In the genomic region with DNA sequence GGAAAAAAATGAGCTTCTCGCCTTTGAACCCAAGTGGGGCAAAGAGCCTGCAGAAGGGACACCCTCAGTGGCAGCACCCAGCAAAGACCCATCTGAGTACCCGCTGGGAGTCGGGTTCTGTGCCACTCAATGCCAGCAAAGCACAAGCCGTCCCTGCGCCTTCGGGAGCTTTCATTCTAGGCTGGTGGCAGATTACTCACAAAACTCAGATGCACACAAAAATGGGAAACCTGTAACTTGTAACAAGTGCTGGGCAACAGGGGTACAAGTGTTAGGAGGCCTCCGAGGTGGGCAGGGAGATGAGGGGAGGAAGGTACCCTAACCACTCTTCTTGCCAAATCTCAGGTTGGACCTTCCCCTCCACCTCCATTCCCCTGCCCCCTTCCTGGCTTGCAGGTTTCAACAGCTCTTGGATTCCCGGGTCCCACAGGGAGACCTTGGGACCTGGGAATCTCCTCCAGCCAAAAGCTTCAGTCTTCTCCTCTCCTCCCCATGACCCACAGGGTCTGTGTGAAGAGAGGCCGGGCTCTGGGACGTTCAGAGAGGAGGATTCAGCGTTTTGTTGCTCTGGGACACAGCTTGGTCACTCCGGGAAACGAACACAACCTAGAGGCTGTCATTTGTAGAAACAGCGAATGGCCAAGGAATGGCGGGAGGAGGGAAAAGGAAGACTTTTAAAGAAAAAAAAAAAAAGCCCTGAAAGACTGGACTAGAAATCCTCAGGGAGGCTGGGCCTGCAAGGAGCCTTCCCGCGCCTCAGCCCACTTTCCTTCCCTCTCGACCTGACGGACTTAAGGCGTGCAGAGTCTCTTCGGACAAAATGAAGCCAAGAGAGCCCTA, we compare ENCODE assay signal across 1 cellular context.
TF ChIP-seq lines count a peak whose summit lies in the region.

No MANE protein-coding gene starts in this region.

TF ChIP-seq in HepG2, 621 proteins besides CTCF, POLR2A, EP300 and RAD21 (continued from another document and continues in another):
- TF ChIP-seq, protein P1, sequence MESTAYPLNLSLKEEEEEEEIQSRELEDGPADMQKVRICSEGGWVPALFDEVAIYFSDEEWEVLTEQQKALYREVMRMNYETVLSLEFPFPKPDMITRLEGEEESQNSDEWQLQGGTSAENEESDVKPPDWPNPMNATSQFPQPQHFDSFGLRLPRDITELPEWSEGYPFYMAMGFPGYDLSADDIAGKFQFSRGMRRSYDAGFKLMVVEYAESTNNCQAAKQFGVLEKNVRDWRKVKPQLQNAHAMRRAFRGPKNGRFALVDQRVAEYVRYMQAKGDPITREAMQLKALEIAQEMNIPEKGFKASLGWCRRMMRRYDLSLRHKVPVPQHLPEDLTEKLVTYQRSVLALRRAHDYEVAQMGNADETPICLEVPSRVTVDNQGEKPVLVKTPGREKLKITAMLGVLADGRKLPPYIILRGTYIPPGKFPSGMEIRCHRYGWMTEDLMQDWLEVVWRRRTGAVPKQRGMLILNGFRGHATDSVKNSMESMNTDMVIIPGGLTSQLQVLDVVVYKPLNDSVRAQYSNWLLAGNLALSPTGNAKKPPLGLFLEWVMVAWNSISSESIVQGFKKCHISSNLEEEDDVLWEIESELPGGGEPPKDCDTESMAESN (CRISPR knock-in tag; conservative IDR thresholded peaks at IDR 0.05) = 0 out of 2 replicates have a peak, but pooled peaks have one; percentile 13
- TF ChIP-seq ZNF230 (CRISPR knock-in tag; IDR thresholded peaks at IDR 0.05) (no peak), ZNF510 (CRISPR knock-in tag; IDR thresholded peaks at IDR 0.05; ENCODE audit: low read depth) (0 out of 2 replicates have a peak, but pooled peaks have one; percentile 42), EZH2 (conservative IDR thresholded peaks at IDR 0.05; ENCODE audit: low read depth, low read length) (no peak), ZNF431 (CRISPR knock-in tag; IDR thresholded peaks at IDR 0.05; ENCODE audit: borderline replicate concordance, low read depth) (no peak), ZNF788 (CRISPR knock-in tag; IDR thresholded peaks at IDR 0.05; ENCODE audit: borderline replicate concordance) (0 out of 2 replicates have a peak, but pooled peaks have one; percentile 18), ZNF12 (CRISPR knock-in tag; IDR thresholded peaks at IDR 0.05) (no peak), NFATC3 (CRISPR knock-in tag; IDR thresholded peaks at IDR 0.05) (peak; percentile 62; the same call in 1 of the 2 replicates), ZNF563 (CRISPR knock-in tag; IDR thresholded peaks at IDR 0.05) (no peak), ZFP37 (CRISPR knock-in tag; IDR thresholded peaks at IDR 0.05; ENCODE audit: borderline replicate concordance) (0 out of 2 replicates have a peak, but pooled peaks have one; percentile 4), ZNF44 (CRISPR knock-in tag; IDR thresholded peaks at IDR 0.05) (no peak), SIN3A (IDR thresholded peaks at IDR 0.05; ENCODE audit: borderline replicate concordance, low read depth, low read length) (0 out of 2 replicates have a peak, but pooled peaks have one; percentile 18), GZF1 (CRISPR knock-in tag; IDR thresholded peaks at IDR 0.05) (peak; percentile 75; the same call in 1 of the 2 replicates), ZBTB42 (CRISPR knock-in tag; IDR thresholded peaks at IDR 0.05) (no peak), AGO2 (optimal IDR thresholded peaks at IDR 0.05; ENCODE audit: low read depth, low read length) (no peak), FLYWCH1 (CRISPR knock-in tag; IDR thresholded peaks at IDR 0.05) (no peak), ZBTB8A (CRISPR knock-in tag; IDR thresholded peaks at IDR 0.05; ENCODE audit: borderline replicate concordance, low read depth) (no peak), IKZF4 (CRISPR knock-in tag; IDR thresholded peaks at IDR 0.05; ENCODE audit: borderline replicate concordance, low read depth, not compliant biosample characterization) (peak; percentile 20), ZNF138 (CRISPR knock-in tag; IDR thresholded peaks at IDR 0.05; ENCODE audit: low read depth) (no peak), ZNF589 (CRISPR knock-in tag; conservative IDR thresholded peaks at IDR 0.05) (peak; percentile 20; the same call in 1 of the 2 replicates), ZNF883 (CRISPR knock-in tag; IDR thresholded peaks at IDR 0.05; ENCODE audit: not compliant biosample characterization) (peak; percentile 40), PAF1 (CRISPR knock-in tag; IDR thresholded peaks at IDR 0.05) (no peak), PHF5A (CRISPR knock-in tag; IDR thresholded peaks at IDR 0.05; ENCODE audit: low read depth, unreplicated experiment) (no peak)
- TF ChIP-seq, protein P2, sequence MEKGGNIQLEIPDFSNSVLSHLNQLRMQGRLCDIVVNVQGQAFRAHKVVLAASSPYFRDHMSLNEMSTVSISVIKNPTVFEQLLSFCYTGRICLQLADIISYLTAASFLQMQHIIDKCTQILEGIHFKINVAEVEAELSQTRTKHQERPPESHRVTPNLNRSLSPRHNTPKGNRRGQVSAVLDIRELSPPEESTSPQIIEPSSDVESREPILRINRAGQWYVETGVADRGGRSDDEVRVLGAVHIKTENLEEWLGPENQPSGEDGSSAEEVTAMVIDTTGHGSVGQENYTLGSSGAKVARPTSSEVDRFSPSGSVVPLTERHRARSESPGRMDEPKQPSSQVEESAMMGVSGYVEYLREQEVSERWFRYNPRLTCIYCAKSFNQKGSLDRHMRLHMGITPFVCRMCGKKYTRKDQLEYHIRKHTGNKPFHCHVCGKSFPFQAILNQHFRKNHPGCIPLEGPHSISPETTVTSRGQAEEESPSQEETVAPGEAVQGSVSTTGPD (CRISPR knock-in tag; IDR thresholded peaks at IDR 0.05) = no peak
- TF ChIP-seq, protein P3, sequence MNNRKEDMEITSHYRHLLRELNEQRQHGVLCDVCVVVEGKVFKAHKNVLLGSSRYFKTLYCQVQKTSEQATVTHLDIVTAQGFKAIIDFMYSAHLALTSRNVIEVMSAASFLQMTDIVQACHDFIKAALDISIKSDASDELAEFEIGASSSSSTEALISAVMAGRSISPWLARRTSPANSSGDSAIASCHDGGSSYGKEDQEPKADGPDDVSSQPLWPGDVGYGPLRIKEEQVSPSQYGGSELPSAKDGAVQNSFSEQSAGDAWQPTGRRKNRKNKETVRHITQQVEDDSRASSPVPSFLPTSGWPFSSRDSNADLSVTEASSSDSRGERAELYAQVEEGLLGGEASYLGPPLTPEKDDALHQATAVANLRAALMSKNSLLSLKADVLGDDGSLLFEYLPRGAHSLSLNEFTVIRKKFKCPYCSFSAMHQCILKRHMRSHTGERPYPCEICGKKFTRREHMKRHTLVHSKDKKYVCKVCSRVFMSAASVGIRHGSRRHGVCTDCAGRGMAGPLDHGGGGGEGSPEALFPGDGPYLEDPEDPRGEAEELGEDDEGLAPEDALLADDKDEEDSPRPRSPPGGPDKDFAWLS (CRISPR knock-in tag; IDR thresholded peaks at IDR 0.05; ENCODE audit: borderline replicate concordance) = 0 out of 2 replicates have a peak, but pooled peaks have one; percentile 87
- TF ChIP-seq, protein P4, sequence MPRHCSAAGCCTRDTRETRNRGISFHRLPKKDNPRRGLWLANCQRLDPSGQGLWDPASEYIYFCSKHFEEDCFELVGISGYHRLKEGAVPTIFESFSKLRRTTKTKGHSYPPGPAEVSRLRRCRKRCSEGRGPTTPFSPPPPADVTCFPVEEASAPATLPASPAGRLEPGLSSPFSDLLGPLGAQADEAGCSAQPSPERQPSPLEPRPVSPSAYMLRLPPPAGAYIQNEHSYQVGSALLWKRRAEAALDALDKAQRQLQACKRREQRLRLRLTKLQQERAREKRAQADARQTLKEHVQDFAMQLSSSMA (CRISPR knock-in tag; IDR thresholded peaks at IDR 0.05) = no peak
- TF ChIP-seq, protein P5, sequence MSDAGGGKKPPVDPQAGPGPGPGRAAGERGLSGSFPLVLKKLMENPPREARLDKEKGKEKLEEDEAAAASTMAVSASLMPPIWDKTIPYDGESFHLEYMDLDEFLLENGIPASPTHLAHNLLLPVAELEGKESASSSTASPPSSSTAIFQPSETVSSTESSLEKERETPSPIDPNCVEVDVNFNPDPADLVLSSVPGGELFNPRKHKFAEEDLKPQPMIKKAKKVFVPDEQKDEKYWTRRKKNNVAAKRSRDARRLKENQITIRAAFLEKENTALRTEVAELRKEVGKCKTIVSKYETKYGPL (CRISPR knock-in tag; IDR thresholded peaks at IDR 0.05) = no peak
- TF ChIP-seq, protein P6, sequence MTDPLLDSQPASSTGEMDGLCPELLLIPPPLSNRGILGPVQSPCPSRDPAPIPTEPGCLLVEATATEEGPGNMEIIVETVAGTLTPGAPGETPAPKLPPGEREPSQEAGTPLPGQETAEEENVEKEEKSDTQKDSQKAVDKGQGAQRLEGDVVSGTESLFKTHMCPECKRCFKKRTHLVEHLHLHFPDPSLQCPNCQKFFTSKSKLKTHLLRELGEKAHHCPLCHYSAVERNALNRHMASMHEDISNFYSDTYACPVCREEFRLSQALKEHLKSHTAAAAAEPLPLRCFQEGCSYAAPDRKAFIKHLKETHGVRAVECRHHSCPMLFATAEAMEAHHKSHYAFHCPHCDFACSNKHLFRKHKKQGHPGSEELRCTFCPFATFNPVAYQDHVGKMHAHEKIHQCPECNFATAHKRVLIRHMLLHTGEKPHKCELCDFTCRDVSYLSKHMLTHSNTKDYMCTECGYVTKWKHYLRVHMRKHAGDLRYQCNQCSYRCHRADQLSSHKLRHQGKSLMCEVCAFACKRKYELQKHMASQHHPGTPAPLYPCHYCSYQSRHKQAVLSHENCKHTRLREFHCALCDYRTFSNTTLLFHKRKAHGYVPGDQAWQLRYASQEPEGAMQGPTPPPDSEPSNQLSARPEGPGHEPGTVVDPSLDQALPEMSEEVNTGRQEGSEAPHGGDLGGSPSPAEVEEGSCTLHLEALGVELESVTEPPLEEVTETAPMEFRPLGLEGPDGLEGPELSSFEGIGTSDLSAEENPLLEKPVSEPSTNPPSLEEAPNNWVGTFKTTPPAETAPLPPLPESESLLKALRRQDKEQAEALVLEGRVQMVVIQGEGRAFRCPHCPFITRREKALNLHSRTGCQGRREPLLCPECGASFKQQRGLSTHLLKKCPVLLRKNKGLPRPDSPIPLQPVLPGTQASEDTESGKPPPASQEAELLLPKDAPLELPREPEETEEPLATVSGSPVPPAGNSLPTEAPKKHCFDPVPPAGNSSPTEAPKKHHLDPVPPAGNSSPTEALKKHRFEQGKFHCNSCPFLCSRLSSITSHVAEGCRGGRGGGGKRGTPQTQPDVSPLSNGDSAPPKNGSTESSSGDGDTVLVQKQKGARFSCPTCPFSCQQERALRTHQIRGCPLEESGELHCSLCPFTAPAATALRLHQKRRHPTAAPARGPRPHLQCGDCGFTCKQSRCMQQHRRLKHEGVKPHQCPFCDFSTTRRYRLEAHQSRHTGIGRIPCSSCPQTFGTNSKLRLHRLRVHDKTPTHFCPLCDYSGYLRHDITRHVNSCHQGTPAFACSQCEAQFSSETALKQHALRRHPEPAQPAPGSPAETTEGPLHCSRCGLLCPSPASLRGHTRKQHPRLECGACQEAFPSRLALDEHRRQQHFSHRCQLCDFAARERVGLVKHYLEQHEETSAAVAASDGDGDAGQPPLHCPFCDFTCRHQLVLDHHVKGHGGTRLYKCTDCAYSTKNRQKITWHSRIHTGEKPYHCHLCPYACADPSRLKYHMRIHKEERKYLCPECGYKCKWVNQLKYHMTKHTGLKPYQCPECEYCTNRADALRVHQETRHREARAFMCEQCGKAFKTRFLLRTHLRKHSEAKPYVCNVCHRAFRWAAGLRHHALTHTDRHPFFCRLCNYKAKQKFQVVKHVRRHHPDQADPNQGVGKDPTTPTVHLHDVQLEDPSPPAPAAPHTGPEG (CRISPR knock-in tag; IDR thresholded peaks at IDR 0.05) = 0 out of 2 replicates have a peak, but pooled peaks have one; percentile 30
- TF ChIP-seq, protein P7, sequence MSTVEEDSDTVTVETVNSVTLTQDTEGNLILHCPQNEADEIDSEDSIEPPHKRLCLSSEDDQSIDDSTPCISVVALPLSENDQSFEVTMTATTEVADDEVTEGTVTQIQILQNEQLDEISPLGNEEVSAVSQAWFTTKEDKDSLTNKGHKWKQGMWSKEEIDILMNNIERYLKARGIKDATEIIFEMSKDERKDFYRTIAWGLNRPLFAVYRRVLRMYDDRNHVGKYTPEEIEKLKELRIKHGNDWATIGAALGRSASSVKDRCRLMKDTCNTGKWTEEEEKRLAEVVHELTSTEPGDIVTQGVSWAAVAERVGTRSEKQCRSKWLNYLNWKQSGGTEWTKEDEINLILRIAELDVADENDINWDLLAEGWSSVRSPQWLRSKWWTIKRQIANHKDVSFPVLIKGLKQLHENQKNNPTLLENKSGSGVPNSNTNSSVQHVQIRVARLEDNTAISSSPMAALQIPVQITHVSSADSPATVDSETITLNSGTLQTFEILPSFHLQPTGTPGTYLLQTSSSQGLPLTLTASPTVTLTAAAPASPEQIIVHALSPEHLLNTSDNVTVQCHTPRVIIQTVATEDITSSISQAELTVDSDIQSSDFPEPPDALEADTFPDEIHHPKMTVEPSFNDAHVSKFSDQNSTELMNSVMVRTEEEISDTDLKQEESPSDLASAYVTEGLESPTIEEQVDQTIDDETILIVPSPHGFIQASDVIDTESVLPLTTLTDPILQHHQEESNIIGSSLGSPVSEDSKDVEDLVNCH (CRISPR knock-in tag; IDR thresholded peaks at IDR 0.05) = 0 out of 2 replicates have a peak, but pooled peaks have one; percentile 44
